23 cellular contexts compared by ENCODE assay signal in genomic region chr14:85576161-85576560, GRCh38. TPM values are rescaled to one million over a fixed set of nuclear protein-coding genes. Genes with fewer than 3 reads are reported as not detected.
DNase-seq lines count a peak whose midpoint lies in the region; ATAC-seq and TF ChIP-seq lines count a peak whose summit lies in the region.
"Had no signal": no experiment of that assay in that cellular context is flagged by ENCODE, and none has a peak within 500 bp of the region (broad histone marks: within the 10 kb centered on the region; RNA-seq: fewer than 3 reads in every experiment).

No MANE protein-coding gene starts in this region.

- no peaks in the 10 kb centered on the region for H3K9me3 Mint-ChIP-seq in nephron
- H3K9me3 Mint-ChIP-seq: activated T-cell treated with anti-CD3 and anti-CD28 coated beads, Interleukin-2, amount 50 U/mL, for 4 hours had no signal

- DNase-seq in AG08396 (ENCODE audit: low spot score) (peak; percentile 8), choroid plexus epithelial cell (ENCODE audit: low read depth) (peak; percentile 31), DMS153 (lab: John Stamatoyannopoulos, UW) (no peak), cerebellum (ENCODE audit: low spot score) (no peak)
- DNase-seq in stimulated activated naive CD8-positive, alpha-beta T cell treated with anti-CD3 and anti-CD28 coated beads, Interleukin-15, Interleukin-2, amounts not matched to agents 100 U/mL and 50 U/mL, for 24 hours, result no peak
- DNase-seq: activated CD4-positive, alpha-beta T cell treated with anti-CD3 and anti-CD28 coated beads for 1 hour; activated CD8-positive, alpha-beta memory T cell treated with anti-CD3 and anti-CD28 coated beads for 24 hours; activated naive CD4-positive, alpha-beta T cell treated with Interleukin-2 at 50 U/mL for 16 hours; activated T-cell treated with anti-CD3 and anti-CD28 coated beads, Interleukin-2, amount 50 U/mL, for 4 hours; amygdala; effector memory CD4-positive, alpha-beta T cell; Kasumi-1; mucosa of descending colon; NCI-H1092; NCI-H2029; NCI-H446 treated with DMSO at 0.1 percent for 48 hours; retina; stimulated activated CD4-positive, alpha-beta T cell treated with anti-CD3 and anti-CD28 coated beads, Interleukin-12 subunit alpha, Interleukin-12 subunit beta, amount 100 ng/mL, for 4 hours had no signal

- peak overlapping the region; percentile 70; the same call in 1 of the 2 replicates for H3K27ac ChIP-seq in HUES6 (ENCODE audit: low read depth, low read length)
- H3K27ac ChIP-seq: hepatocyte had no signal

- H3K27me3 ChIP-seq in HUES6 (ENCODE audit: control insufficient read depth, insufficient read depth, low read length), result no peaks in the 10 kb centered on the region
- H3K27me3 ChIP-seq: hepatocyte had no signal

- H3K36me3 ChIP-seq in HUES6 (ENCODE audit: control insufficient read depth, insufficient read depth, low read length), result no peaks in the 10 kb centered on the region

- H3K4me3 ChIP-seq in HUES6 (ENCODE audit: low read depth, low read length) (peak overlapping the region; percentile 27), choroid plexus epithelial cell (ENCODE audit: low read depth, low read length) (no peak overlapping the region)
- H3K4me3 ChIP-seq: hepatocyte, mucosa of descending colon had no signal

- ATAC-seq in GM19397 (IDR thresholded peaks at IDR 0.05; ENCODE audit: unreplicated experiment), result no peak
- ATAC-seq in stimulated activated naive CD8-positive, alpha-beta T cell treated with anti-CD3 and anti-CD28 coated beads, Interleukin-15, Interleukin-2, amounts not matched to agents 100 U/mL and 50 U/mL, for 24 hours, result no peak
- ATAC-seq: activated T-cell treated with anti-CD3 and anti-CD28 coated beads, Interleukin-2, amount 50 U/mL, for 4 hours; mucosa of descending colon had no signal

- no peaks in the 10 kb centered on the region for H3K9me3 ChIP-seq in HUES6 (ENCODE audit: control insufficient read depth, insufficient read depth, low read depth, low read length)
- H3K9me3 ChIP-seq: mucosa of descending colon had no signal

- no peak for TF ChIP-seq CTCF in choroid plexus epithelial cell (conservative IDR thresholded peaks at IDR 0.05; ENCODE audit: low read depth, low read length)
- TF ChIP-seq CTCF in nephron (IDR thresholded peaks at IDR 0.05; ENCODE audit: unreplicated experiment in 3 of 3), result no peak

- H3K4me3 Mint-ChIP-seq in nephron, result no peak overlapping the region
- H3K4me3 Mint-ChIP-seq: activated T-cell treated with anti-CD3 and anti-CD28 coated beads, Interleukin-2, amount 50 U/mL, for 4 hours had no signal

- peaks cover 42% of the 10 kb centered on the region for H3K36me3 Mint-ChIP-seq in nephron (ENCODE audit: low read depth)

- H3K27me3 Mint-ChIP-seq in nephron (ENCODE audit: low read depth), result no peaks in the 10 kb centered on the region

- peaks cover 95% of the 10 kb centered on the region for H3K4me1 Mint-ChIP-seq in nephron

- peak overlapping the region; percentile 61 for H3K9ac ChIP-seq in HUES6 (ENCODE audit: low read length)

- peak overlapping the region; percentile 42 to 79 (median 60) for H3K27ac Mint-ChIP-seq in nephron

- peaks cover 73% of the 10 kb centered on the region for H3K4me1 ChIP-seq in HUES6 (ENCODE audit: control insufficient read depth, insufficient read depth, low read length)

RNA-seq across cellular contexts. Expression of gene FLRT2, which starts 46.2 kb away (rescaled TPM):
- total RNA-seq in cerebellum, result 102 TPM
- total RNA-seq: G401 had no signal

Comparison
In these comparisons a context has a peak if more than half of its experiments do, and no peak if none do; other contexts are left out.
1. DNase-seq: peak in AG08396 (single experiment) and choroid plexus epithelial cell (single experiment); none in stimulated activated naive CD8-positive, alpha-beta T cell treated with anti-CD3 and anti-CD28 coated beads, Interleukin-15, Interleukin-2, amounts not matched to agents 100 U/mL and 50 U/mL, for 24 hours (single experiment), DMS153 (single experiment) and cerebellum (single experiment).